11 cellular contexts compared by ENCODE assay signal in genomic region chr17:77403854-77404253, GRCh38.
DNase-seq lines count a peak whose midpoint lies in the region; ATAC-seq and TF ChIP-seq lines count a peak whose summit lies in the region.
"Had no signal": no experiment of that assay in that cellular context is flagged by ENCODE, and none has a peak within 500 bp of the region (broad histone marks: within the 10 kb centered on the region; RNA-seq: fewer than 3 reads in every experiment).

No MANE protein-coding gene starts in this region.

- no peaks in the 10 kb centered on the region for H3K36me3 ChIP-seq in aorta (ENCODE audit: control insufficient read depth in 1 of 2, insufficient read depth in 2 of 2, low read length in 1 of 2)

- WGBS in aorta, 2 donors = 45 to 46% methylated on average over 9 of the region's 9 CpGs

- intact Hi-C loops in natural killer cell (cut with micrococcal nuclease) = loop anchor here (1.0 to 2.0 kb wide), 2 partner anchors 41 to 61 kb away; no protein-coding TSS in a partner anchor
- intact Hi-C loops in aorta (cut with DNase I) = no loop called here

- H3K4me3 ChIP-seq in aorta (ENCODE audit: low read length in 2 of 2) = no peak overlapping the region

- no peaks in the 10 kb centered on the region for H3K27me3 Mint-ChIP-seq in stimulated activated naive CD8-positive, alpha-beta T cell treated with anti-CD3 and anti-CD28 coated beads, Interleukin-15, Interleukin-2, amounts not matched to agents 100 ng/mL and 50 ng/mL, for 24 hours
- H3K27me3 Mint-ChIP-seq in activated naive CD8-positive, alpha-beta T cell = no peaks in the 10 kb centered on the region
- no peaks in the 10 kb centered on the region for H3K27me3 Mint-ChIP-seq in natural killer cell (ENCODE audit: low read depth in 2 of 2)

- peak overlapping the region; percentile 89 for H3K4me3 Mint-ChIP-seq in stimulated activated naive CD8-positive, alpha-beta T cell treated with anti-CD3 and anti-CD28 coated beads, Interleukin-15, Interleukin-2, amounts not matched to agents 100 ng/mL and 50 ng/mL, for 24 hours
- peak overlapping the region; percentile 90 for H3K4me3 Mint-ChIP-seq in activated naive CD8-positive, alpha-beta T cell
- H3K4me3 Mint-ChIP-seq in natural killer cell = peak overlapping the region; percentile 80

- no peaks in the 10 kb centered on the region for H3K36me3 Mint-ChIP-seq in stimulated activated naive CD8-positive, alpha-beta T cell treated with anti-CD3 and anti-CD28 coated beads, Interleukin-15, Interleukin-2, amounts not matched to agents 100 ng/mL and 50 ng/mL, for 24 hours (ENCODE audit: low read depth)
- peaks cover 4% of the 10 kb centered on the region for H3K36me3 Mint-ChIP-seq in activated naive CD8-positive, alpha-beta T cell
- H3K36me3 Mint-ChIP-seq in natural killer cell = no peaks in the 10 kb centered on the region

- DNase-seq in stimulated activated naive CD8-positive, alpha-beta T cell treated with anti-CD3 and anti-CD28 coated beads, Interleukin-15, Interleukin-2, amounts not matched to agents 100 U/mL and 50 U/mL, for 24 hours = no peak
- DNase-seq in natural killer cell (no peak), aorta (no peak), NCI-H526 treated with DMSO at 0.1 percent for 48 hours (lab: John Stamatoyannopoulos, UW) (no peak), UCSD-AML1 (lab: John Stamatoyannopoulos, UW; ENCODE audit: unreplicated experiment) (no peak)
- DNase-seq: NCI-H1048, NCI-H748 treated with DMSO at 0.1 percent for 48 hours had no signal

- peak overlapping the region; percentile 50 to 55 for H3K27ac ChIP-seq in aorta (ENCODE audit: low read depth in 1 of 2, low read length in 2 of 2)
- H3K27ac ChIP-seq: C4-2B had no signal

- peak overlapping the region; percentile 92 for H3K27ac Mint-ChIP-seq in stimulated activated naive CD8-positive, alpha-beta T cell treated with anti-CD3 and anti-CD28 coated beads, Interleukin-15, Interleukin-2, amounts not matched to agents 100 ng/mL and 50 ng/mL, for 24 hours
- peak overlapping the region; percentile 91 for H3K27ac Mint-ChIP-seq in activated naive CD8-positive, alpha-beta T cell
- peak overlapping the region; percentile 92 to 98 for H3K27ac Mint-ChIP-seq in natural killer cell

- H3K27me3 ChIP-seq in aorta (ENCODE audit: control insufficient read depth in 1 of 2, insufficient read depth in 2 of 2, low read length in 1 of 2) = no peaks in the 10 kb centered on the region

- no peaks in the 10 kb centered on the region for H3K9me3 Mint-ChIP-seq in stimulated activated naive CD8-positive, alpha-beta T cell treated with anti-CD3 and anti-CD28 coated beads, Interleukin-15, Interleukin-2, amounts not matched to agents 100 ng/mL and 50 ng/mL, for 24 hours
- H3K9me3 Mint-ChIP-seq in activated naive CD8-positive, alpha-beta T cell (ENCODE audit: low read depth) = no peaks in the 10 kb centered on the region
- no peaks in the 10 kb centered on the region for H3K9me3 Mint-ChIP-seq in natural killer cell

- peaks cover 0 to 6% of the 10 kb centered on the region in 2 donors for H3K4me1 ChIP-seq in aorta (ENCODE audit: control insufficient read depth in 1 of 2, insufficient read depth in 2 of 2, low read length in 2 of 2)

- H3K9me3 ChIP-seq in aorta (ENCODE audit: control insufficient read depth, low read length) = no peaks in the 10 kb centered on the region

- no peak for ATAC-seq in stimulated activated naive CD8-positive, alpha-beta T cell treated with anti-CD3 and anti-CD28 coated beads, Interleukin-15, Interleukin-2, amounts not matched to agents 100 U/mL and 50 U/mL, for 24 hours
- ATAC-seq in natural killer cell (no peak), aorta (ENCODE audit: low FRiP score) (no peak), HG02588 (IDR thresholded peaks at IDR 0.05; ENCODE audit: unreplicated experiment) (no peak)

- no peak for TF ChIP-seq CTCF in natural killer cell (IDR thresholded peaks at IDR 0.05)

- peaks cover 97% of the 10 kb centered on the region for H3K4me1 Mint-ChIP-seq in stimulated activated naive CD8-positive, alpha-beta T cell treated with anti-CD3 and anti-CD28 coated beads, Interleukin-15, Interleukin-2, amounts not matched to agents 100 ng/mL and 50 ng/mL, for 24 hours (ENCODE audit: low read depth)
- H3K4me1 Mint-ChIP-seq in activated naive CD8-positive, alpha-beta T cell (ENCODE audit: low read depth) = peaks cover 86% of the 10 kb centered on the region
- H3K4me1 Mint-ChIP-seq in natural killer cell = peaks cover 89 to 99% of the 10 kb centered on the region in 2 donors
